ENCODE assay signal across 1 cellular context in the genomic region with DNA sequence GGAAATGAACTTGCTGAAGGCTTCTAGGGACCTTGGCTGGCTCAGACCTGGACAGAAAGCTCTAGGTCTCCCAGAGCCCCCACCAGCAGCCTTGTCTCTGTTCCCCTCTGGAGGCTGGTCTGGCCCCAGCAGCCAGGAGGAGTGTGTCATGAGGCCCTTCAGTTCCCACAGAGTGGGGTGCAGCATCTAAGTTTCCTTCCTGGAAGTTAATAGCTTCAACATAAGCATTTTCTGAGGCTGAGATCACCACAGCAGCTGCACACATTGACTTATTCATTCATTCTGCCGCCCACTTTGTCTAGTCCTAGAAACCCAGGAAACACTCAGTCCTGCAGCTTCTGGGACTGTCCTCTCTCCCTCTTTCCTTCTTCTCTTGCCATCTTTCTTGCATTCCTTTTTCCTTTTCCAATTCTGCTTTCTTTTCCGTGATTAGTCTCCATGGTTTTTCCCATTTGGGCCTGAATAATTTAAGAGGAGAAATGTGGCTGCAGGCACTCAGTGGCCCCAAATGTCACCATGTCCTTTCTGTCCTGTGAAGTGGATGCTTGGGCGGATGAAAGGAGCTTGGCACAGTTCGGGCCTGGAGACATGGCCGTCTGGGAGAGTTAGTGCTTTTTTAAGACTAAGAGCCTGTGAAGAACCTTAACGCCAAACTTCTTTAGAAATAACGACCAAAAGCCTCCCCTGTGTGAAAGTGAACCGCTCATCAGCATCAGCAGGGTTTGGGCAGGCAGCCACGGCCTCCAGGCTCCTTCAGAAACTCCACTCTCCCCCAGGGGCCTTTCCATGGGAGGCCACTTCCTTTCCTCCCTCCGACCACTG.
TF ChIP-seq lines count a peak whose summit lies in the region.

No MANE protein-coding gene starts in this region.

TF ChIP-seq in WTC11, 78 proteins besides CTCF, POLR2A, EP300 and RAD21 (continued from another document):
- TF ChIP-seq ARID4B (CRISPR knock-in tag; IDR thresholded peaks at IDR 0.05; ENCODE audit: borderline replicate concordance) (no peak), FOXP4 (CRISPR knock-in tag; IDR thresholded peaks at IDR 0.05) (no peak), EMX1 (CRISPR knock-in tag; IDR thresholded peaks at IDR 0.05) (no peak), PRRX2 (CRISPR knock-in tag; IDR thresholded peaks at IDR 0.05) (no peak)
